ENCODE assay signal across 29 cellular contexts in genomic region chr19:57050863-57051262, GRCh38.
DNase-seq lines count a peak whose midpoint lies in the region; ATAC-seq, FAIRE-seq and TF ChIP-seq lines count a peak whose summit lies in the region.
"Had no signal": no experiment of that assay in that cellular context is flagged by ENCODE, and none has a peak within 500 bp of the region (broad histone marks: within the 10 kb centered on the region; RNA-seq: fewer than 3 reads in every experiment).

No MANE protein-coding gene starts in this region.

- H3K9ac ChIP-seq in HepG2 (ENCODE audit: insufficient read depth, low read depth, low read length), result no peak overlapping the region
- H3K9ac ChIP-seq: BLaER1; BLaER1 treated with 17β-estradiol and CSF1 and Interleukin-3, amounts not matched to agents 10 nM and 100 nM had no signal

- TF ChIP-seq RAD21 in HepG2 (CRISPR knock-in tag; IDR thresholded peaks at IDR 0.05), result no peak

- H2AFZ ChIP-seq in HepG2 (ENCODE audit: low read length), result no peak overlapping the region

- H3K4me3 ChIP-seq in HepG2 (replicated peaks in 1 of 3; ENCODE audit: insufficient read depth in 1 of 3, low read depth in 2 of 3, low read length in 3 of 3) (no peak overlapping the region), right lobe of liver (no peak overlapping the region)
- H3K4me3 ChIP-seq: A549; BLaER1; BLaER1 treated with 17β-estradiol and CSF1 and Interleukin-3, amounts not matched to agents 10 nM and 100 nM had no signal

- H3K36me3 ChIP-seq in HepG2 (replicated peaks in 1 of 2; ENCODE audit: control insufficient read depth in 1 of 2, insufficient read depth in 2 of 2, low read length in 2 of 2), result no peaks in the 10 kb centered on the region
- no peaks in the 10 kb centered on the region for H3K36me3 ChIP-seq in right lobe of liver
- H3K36me3 ChIP-seq: BE2C; BLaER1; BLaER1 treated with 17β-estradiol and CSF1 and Interleukin-3, amounts not matched to agents 10 nM and 100 nM had no signal

- TF ChIP-seq EP300 in HepG2 (IDR thresholded peaks at IDR 0.05; ENCODE audit: low read depth in 2 of 2, low read length in 2 of 2), result no peak
- no peak for TF ChIP-seq EP300 in HepG2 (CRISPR knock-in tag; IDR thresholded peaks at IDR 0.05; ENCODE audit: borderline replicate concordance)

- no peak overlapping the region for H3K27ac ChIP-seq in HepG2 (ENCODE audit: extremely low read length, insufficient read depth, low read length)
- no peak overlapping the region for H3K27ac ChIP-seq in right lobe of liver
- H3K27ac ChIP-seq: 22Rv1; A549; BLaER1; BLaER1 treated with 17β-estradiol and CSF1 and Interleukin-3, amounts not matched to agents 10 nM and 100 nM; C4-2B had no signal

- CTCF ChIA-PET in HepG2 (lab: Yijun Ruan, JAX; ENCODE audit: low intra/inter-chr PET ratio, low total read pairs), result no interaction called here

- H4K20me1 ChIP-seq in HepG2 (ENCODE audit: insufficient read depth, low read length), result no peaks in the 10 kb centered on the region
- H4K20me1 ChIP-seq: BLaER1; BLaER1 treated with 17β-estradiol and CSF1 and Interleukin-3, amounts not matched to agents 10 nM and 100 nM had no signal

- POLR2A ChIA-PET in HepG2 (lab: Yijun Ruan, JAX), result no interaction called here

- H3K9me3 ChIP-seq in HepG2 (ENCODE audit: low read length) (no peaks in the 10 kb centered on the region), right lobe of liver (no peaks in the 10 kb centered on the region)
- H3K9me3 ChIP-seq: BE2C had no signal

- intact Hi-C loops in HepG2 (cut with micrococcal nuclease; ENCODE audit: unreplicated experiment) (no loop called here), right lobe of liver (cut with DNase I) (no loop called here)

- no TSS peak for BruUV-seq in HepG2 (replicated peaks; lab: Mats Ljungman, UMichigan)

- no peaks in the 10 kb centered on the region for H3K79me2 ChIP-seq in HepG2 (ENCODE audit: insufficient read depth, low read length)

- TF ChIP-seq CTCF in HepG2 (CRISPR knock-in tag; IDR thresholded peaks at IDR 0.05) (no peak), right lobe of liver (IDR thresholded peaks at IDR 0.05) (no peak)

- H3K4me1 ChIP-seq in HepG2 (ENCODE audit: insufficient read depth, low read length) (no peaks in the 10 kb centered on the region), right lobe of liver (no peaks in the 10 kb centered on the region)
- H3K4me1 ChIP-seq: A549, BE2C, Caco-2 had no signal

- DNase-seq in HepG2 (ENCODE audit: low spot score) (no peak), right lobe of liver (no peak)
- DNase-seq: 8988T; ACHN; AML-193; BE2C; C1 segment of cervical spinal cord; Caco-2; Calu3; CD4-positive, alpha-beta memory T cell; CD4-positive, alpha-beta T cell; CD4-positive, CD25-positive, alpha-beta regulatory T cell; CD8-positive, alpha-beta memory T cell; CD8-positive, alpha-beta T cell; COR-L47; DMS 273 treated with DMSO at 0.1 percent for 48 hours; DMS153; DMS53; DMS79; DMS79 treated with DMSO at 0.1 percent for 48 hours; DND-41; EL had no signal

- in situ Hi-C loops in HepG2 (cut with HindIII; ENCODE audit: extremely low pct_ligation_motif_present, low pct_unique_long_range_greater_than_20kb), result no loop called here

- no peak overlapping the region for H3K4me2 ChIP-seq in HepG2 (ENCODE audit: low read depth, low read length)
- H3K4me2 ChIP-seq: A549; BLaER1; BLaER1 treated with 17β-estradiol and CSF1 and Interleukin-3, amounts not matched to agents 10 nM and 100 nM had no signal

- TF ChIP-seq POLR2A in HepG2 (IDR thresholded peaks at IDR 0.05; ENCODE audit: insufficient read depth in 1 of 2, low read depth in 2 of 2, low read length in 2 of 2), result no peak
- TF ChIP-seq POLR2A in right lobe of liver (IDR thresholded peaks at IDR 0.05), result no peak

- H3K27me3 ChIP-seq in HepG2 (ENCODE audit: control insufficient read depth in 1 of 2, insufficient read depth in 2 of 2, low read length in 2 of 2) (peaks cover 1 to 16% of the 10 kb centered on the region in 2 experiments; a peak in 3 of 5 replicates), right lobe of liver (no peaks in the 10 kb centered on the region)
- H3K27me3 ChIP-seq: BE2C; BLaER1; BLaER1 treated with 17β-estradiol and CSF1 and Interleukin-3, amounts not matched to agents 10 nM and 100 nM had no signal

- no peak for FAIRE-seq in HepG2 (lab: Jason Lieb, UNC)
- FAIRE-seq: A204.1, A549, D721Med had no signal

- ATAC-seq in HepG2, result no peak
- ATAC-seq in right lobe of liver, result no peak
- ATAC-seq: A549; CD8-positive, alpha-beta T cell had no signal

- WGBS in HepG2 (ENCODE audit: low lambda C conversion rate), result 8% methylated on average over 2 of the region's 2 CpGs
- 37% methylated on average over 2 of the region's 2 CpGs for WGBS in right lobe of liver (ENCODE audit: insufficient coverage, low coverage, low lambda C conversion rate, missing lambda C conversion rate)

TF ChIP-seq in HepG2, 621 proteins besides CTCF, POLR2A, EP300 and RAD21:
- TF ChIP-seq ZNF12 (CRISPR knock-in tag; IDR thresholded peaks at IDR 0.05), result peak; percentile 62; the same call in 1 of the 2 replicates
- TF ChIP-seq CHD2 (IDR thresholded peaks at IDR 0.05; ENCODE audit: low read depth, low read length), result no peak
- TF ChIP-seq SRSF4 (IDR thresholded peaks at IDR 0.05; ENCODE audit: low read depth, low read length, poor library complexity, severe bottlenecking), result no peak
- TF ChIP-seq ZNF768 (CRISPR knock-in tag; IDR thresholded peaks at IDR 0.05), result no peak
- TF ChIP-seq RBAK (CRISPR knock-in tag; IDR thresholded peaks at IDR 0.05), result peak; percentile 92
- no peak for TF ChIP-seq TFAP4 (IDR thresholded peaks at IDR 0.05; ENCODE audit: borderline replicate concordance, low read depth)
- no peak for TF ChIP-seq ZMAT5 (CRISPR knock-in tag; IDR thresholded peaks at IDR 0.05; ENCODE audit: borderline replicate concordance, low read depth)
- no peak for TF ChIP-seq ZFP90 (CRISPR knock-in tag; IDR thresholded peaks at IDR 0.05; ENCODE audit: borderline replicate concordance)
